Comparison of ENCODE assay signal across 26 cellular contexts in genomic region chr9:89883401-89884341, GRCh38.
DNase-seq lines count a peak whose midpoint lies in the region; ATAC-seq and TF ChIP-seq lines count a peak whose summit lies in the region.
"Had no signal": no experiment of that assay in that cellular context is flagged by ENCODE, and none has a peak within 500 bp of the region (broad histone marks: within the 10 kb centered on the region; RNA-seq: fewer than 3 reads in every experiment).

No MANE protein-coding gene starts in this region.

- H3K27ac ChIP-seq in left ventricle myocardium inferior (replicated peaks) (peak overlapping the region; percentile 85), osteoblast (ENCODE audit: low read depth, low read length) (no peak overlapping the region), tibial artery (peak overlapping the region; percentile 47 to 51)
- H3K27ac ChIP-seq: body of pancreas had no signal

- no peak overlapping the region for H3K4me2 ChIP-seq in osteoblast (ENCODE audit: insufficient read depth, low read length)
- H3K4me2 ChIP-seq: SK-N-SH had no signal

- H3K27me3 ChIP-seq in left ventricle myocardium inferior (ENCODE audit: low read depth) (no peaks in the 10 kb centered on the region), osteoblast (ENCODE audit: insufficient read depth, low read length) (no peaks in the 10 kb centered on the region), tibial artery (no peaks in the 10 kb centered on the region)
- H3K27me3 ChIP-seq: body of pancreas had no signal

- no peaks in the 10 kb centered on the region for H3K79me2 ChIP-seq in osteoblast (ENCODE audit: insufficient read depth, low read length)

- H2AFZ ChIP-seq in osteoblast (ENCODE audit: low read length), result no peak overlapping the region

- no peaks in the 10 kb centered on the region for H4K20me1 ChIP-seq in osteoblast (ENCODE audit: insufficient read depth, low read length)

- H3K9me3 ChIP-seq in left ventricle myocardium inferior (replicated peaks) (no peaks in the 10 kb centered on the region), osteoblast (ENCODE audit: low read depth, low read length) (no peaks in the 10 kb centered on the region), tibial artery (no peaks in the 10 kb centered on the region)
- H3K9me3 ChIP-seq: body of pancreas, mucosa of descending colon, SK-N-SH had no signal

- H3K4me1 ChIP-seq in left ventricle myocardium inferior, result peaks cover 63% of the 10 kb centered on the region
- no peaks in the 10 kb centered on the region for H3K4me1 ChIP-seq in osteoblast (ENCODE audit: insufficient read depth, low read length)
- H3K4me1 ChIP-seq in tibial artery, result peaks cover 0 to 42% (median 27%) of the 10 kb centered on the region in 4 donors

- ATAC-seq in GM21367 (IDR thresholded peaks at IDR 0.05; ENCODE audit: unreplicated experiment) (no peak), GM21576 (IDR thresholded peaks at IDR 0.05; ENCODE audit: unreplicated experiment) (no peak)
- ATAC-seq: activated naive CD8-positive, alpha-beta T cell treated with anti-CD3 and anti-CD28 coated beads, Interleukin-2, amount 50 U/mL, for 24 hours; body of pancreas; mucosa of descending colon had no signal

- peak; percentile 59 for DNase-seq in activated effector memory CD4-positive, alpha-beta T cell treated with anti-CD3 and anti-CD28 coated beads, Interleukin-2, amount 50 U/mL, for 16 hours
- DNase-seq in activated effector memory CD4-positive, alpha-beta T cell treated with Interleukin-2 at 50 U/mL for 16 hours, result no peak
- DNase-seq in left ventricle myocardium inferior (no peak), osteoblast (ENCODE audit: insufficient read length, low spot score, missing footprints) (peak; percentile 4), tibial artery (no peak), pons (ENCODE audit: low spot score) (no peak)
- DNase-seq: activated CD4-positive, alpha-beta T cell treated with anti-CD3 and anti-CD28 coated beads for 48 hours; activated gamma-delta T cell treated with Interleukin-2 at 50 U/mL for 16 hours; activated naive CD8-positive, alpha-beta T cell treated with anti-CD3 and anti-CD28 coated beads, Interleukin-2, amount 50 U/mL, for 24 hours; COR-L47; DMS79 treated with DMSO at 0.1 percent for 48 hours; effector CD8-positive, alpha-beta T cell; erythroblast; foreskin fibroblast; hippocampal formation; immature natural killer cell; Karpas-422; mucosa of descending colon; NCI-H187; NCI-H69; SK-N-SH; small intestine; substantia nigra had no signal

- H3K4me3 ChIP-seq in left ventricle myocardium inferior, result no peak overlapping the region
- no peak overlapping the region for H3K4me3 ChIP-seq in osteoblast (ENCODE audit: insufficient read depth, low read length)
- no peak overlapping the region for H3K4me3 ChIP-seq in tibial artery
- H3K4me3 ChIP-seq: body of pancreas, mucosa of descending colon had no signal

- no peaks in the 10 kb centered on the region for H3K36me3 ChIP-seq in left ventricle myocardium inferior
- no peaks in the 10 kb centered on the region for H3K36me3 ChIP-seq in osteoblast (ENCODE audit: insufficient read depth, low read length)
- no peaks in the 10 kb centered on the region for H3K36me3 ChIP-seq in tibial artery

- TF ChIP-seq CTCF in left ventricle myocardium inferior (IDR thresholded peaks at IDR 0.05; ENCODE audit: borderline replicate concordance) (no peak), osteoblast (IDR thresholded peaks at IDR 0.05; ENCODE audit: extremely low read depth, low read depth, low read length) (no peak), tibial artery (IDR thresholded peaks at IDR 0.05) (no peak)

- intact Hi-C loops in left ventricle myocardium inferior (cut with micrococcal nuclease), result no loop called here
- intact Hi-C loops in tibial artery (cut with DNase I; ENCODE audit: low total_unique reads), result no loop called here

Comparison
In these comparisons a context has a peak if more than half of its experiments do, and no peak if none do; other contexts are left out.
1. DNase-seq: peak in activated effector memory CD4-positive, alpha-beta T cell treated with anti-CD3 and anti-CD28 coated beads, Interleukin-2, amount 50 U/mL, for 16 hours (single experiment) and osteoblast (single experiment); none in activated effector memory CD4-positive, alpha-beta T cell treated with Interleukin-2 at 50 U/mL for 16 hours (single experiment), left ventricle myocardium inferior (single experiment), tibial artery (0 of 2) and pons (single experiment).